ENCODE assay signal across 12 cellular contexts in genomic region chr7:27141591-27142561, GRCh38. TPM values are rescaled to one million over a fixed set of nuclear protein-coding genes. Genes with fewer than 3 reads are reported as not detected.
A peak's percentile ranks its signal among the peaks of the same experiment; 100 is the strongest.
DNase-seq lines count a peak whose midpoint lies in the region; ATAC-seq and TF ChIP-seq lines count a peak whose summit lies in the region.
"Had no signal": no experiment of that assay in that cellular context is flagged by ENCODE, and none has a peak within 500 bp of the region (broad histone marks: within the 10 kb centered on the region; RNA-seq: fewer than 3 reads in every experiment).

No MANE protein-coding gene starts in this region.

- H3K27ac ChIP-seq in left ventricle myocardium inferior (replicated peaks) (no peak overlapping the region), esophagus squamous epithelium (peak overlapping the region; percentile 92 to 97 (median 92))
- H3K27ac ChIP-seq: BLaER1 treated with 17β-estradiol and CSF1 and Interleukin-3, amounts not matched to agents 10 nM and 100 nM had no signal

- no peak for TF ChIP-seq POLR2A in esophagus squamous epithelium (IDR thresholded peaks at IDR 0.05)

- H3K4me3 ChIP-seq in left ventricle myocardium inferior (peak overlapping the region; percentile 64), esophagus squamous epithelium (peak overlapping the region; percentile 65 to 89 (median 74))
- H3K4me3 ChIP-seq: BLaER1 treated with 17β-estradiol and CSF1 and Interleukin-3, amounts not matched to agents 10 nM and 100 nM had no signal

- no peak overlapping the region for H3K27ac Mint-ChIP-seq in natural killer cell treated with Interleukin-12 subunit alpha and Interleukin-12 subunit beta and Interleukin-15 and Interleukin-18, amount 100 ng/mL, for 72 hours
- no peak overlapping the region for H3K27ac Mint-ChIP-seq in activated naive CD8-positive, alpha-beta T cell treated with anti-CD3 and anti-CD28 coated beads, Interleukin-2, amount 50 U/mL, for 24 hours

- ATAC-seq in Right ventricle myocardium superior (ENCODE audit: poor library complexity) (no peak), GM21619 (IDR thresholded peaks at IDR 0.05; ENCODE audit: unreplicated experiment) (no peak), HG02610 (IDR thresholded peaks at IDR 0.05; ENCODE audit: unreplicated experiment) (no peak)
- ATAC-seq in natural killer cell treated with Interleukin-12 subunit alpha and Interleukin-12 subunit beta and Interleukin-15 and Interleukin-18, amount 100 ng/mL, for 72 hours = no peak
- ATAC-seq in activated naive CD8-positive, alpha-beta T cell treated with anti-CD3 and anti-CD28 coated beads, Interleukin-2, amount 50 U/mL, for 24 hours = no peak

- no peaks in the 10 kb centered on the region for H3K36me3 ChIP-seq in left ventricle myocardium inferior
- H3K36me3 ChIP-seq in esophagus squamous epithelium = no peaks in the 10 kb centered on the region

- H3K27me3 ChIP-seq in left ventricle myocardium inferior (ENCODE audit: low read depth) (peaks cover 100% of the 10 kb centered on the region), esophagus squamous epithelium (peaks cover 0 to 79% (median 0%) of the 10 kb centered on the region in 4 donors)

- peaks cover 31 to 39% of the 10 kb centered on the region in 2 donors for H3K27me3 Mint-ChIP-seq in natural killer cell treated with Interleukin-12 subunit alpha and Interleukin-12 subunit beta and Interleukin-15 and Interleukin-18, amount 100 ng/mL, for 72 hours
- peaks cover 49% of the 10 kb centered on the region for H3K27me3 Mint-ChIP-seq in activated naive CD8-positive, alpha-beta T cell treated with anti-CD3 and anti-CD28 coated beads, Interleukin-2, amount 50 U/mL, for 24 hours

- peak overlapping the region; percentile 82 for H3K4me3 Mint-ChIP-seq in natural killer cell treated with Interleukin-12 subunit alpha and Interleukin-12 subunit beta and Interleukin-15 and Interleukin-18, amount 100 ng/mL, for 72 hours
- H3K4me3 Mint-ChIP-seq in activated naive CD8-positive, alpha-beta T cell treated with anti-CD3 and anti-CD28 coated beads, Interleukin-2, amount 50 U/mL, for 24 hours = no peak overlapping the region

- TF ChIP-seq CTCF in left ventricle myocardium inferior (IDR thresholded peaks at IDR 0.05; ENCODE audit: borderline replicate concordance) (no peak), esophagus squamous epithelium (IDR thresholded peaks at IDR 0.05) (peak in 2 of 6 experiments; percentile 11 to 41)

- no peaks in the 10 kb centered on the region for H3K9me3 ChIP-seq in left ventricle myocardium inferior (replicated peaks)
- H3K9me3 ChIP-seq in esophagus squamous epithelium = no peaks in the 10 kb centered on the region

- peaks cover 6 to 8% of the 10 kb centered on the region in 2 donors for H3K4me1 Mint-ChIP-seq in natural killer cell treated with Interleukin-12 subunit alpha and Interleukin-12 subunit beta and Interleukin-15 and Interleukin-18, amount 100 ng/mL, for 72 hours (ENCODE audit: low read depth in 2 of 2)
- H3K4me1 Mint-ChIP-seq in activated naive CD8-positive, alpha-beta T cell treated with anti-CD3 and anti-CD28 coated beads, Interleukin-2, amount 50 U/mL, for 24 hours = peaks cover 4% of the 10 kb centered on the region

- no peaks in the 10 kb centered on the region for H3K36me3 Mint-ChIP-seq in natural killer cell treated with Interleukin-12 subunit alpha and Interleukin-12 subunit beta and Interleukin-15 and Interleukin-18, amount 100 ng/mL, for 72 hours
- no peaks in the 10 kb centered on the region for H3K36me3 Mint-ChIP-seq in activated naive CD8-positive, alpha-beta T cell treated with anti-CD3 and anti-CD28 coated beads, Interleukin-2, amount 50 U/mL, for 24 hours (ENCODE audit: low read depth)

- 40 to 64% methylated on average over 30 to 31 of the region's 40 CpGs for WGBS in esophagus squamous epithelium, 2 donors

- no peaks in the 10 kb centered on the region for H3K9me3 Mint-ChIP-seq in natural killer cell treated with Interleukin-12 subunit alpha and Interleukin-12 subunit beta and Interleukin-15 and Interleukin-18, amount 100 ng/mL, for 72 hours
- no peaks in the 10 kb centered on the region for H3K9me3 Mint-ChIP-seq in activated naive CD8-positive, alpha-beta T cell treated with anti-CD3 and anti-CD28 coated beads, Interleukin-2, amount 50 U/mL, for 24 hours

- DNase-seq in left ventricle myocardium inferior (no peak), Right ventricle myocardium superior (no peak), esophagus squamous epithelium (lab: John Stamatoyannopoulos, UW) (no peak)
- DNase-seq in natural killer cell treated with Interleukin-12 subunit alpha and Interleukin-12 subunit beta and Interleukin-15 and Interleukin-18, amount 100 ng/mL, for 72 hours (ENCODE audit: low spot score) = no peak
- no peak for DNase-seq in effector CD8-positive, alpha-beta T cell (lab: John Stamatoyannopoulos, UW)
- no peak for DNase-seq in activated naive CD8-positive, alpha-beta T cell treated with anti-CD3 and anti-CD28 coated beads, Interleukin-2, amount 50 U/mL, for 24 hours
- DNase-seq: amygdala, NCI-H2029 had no signal

- intact Hi-C loops in left ventricle myocardium inferior (cut with micrococcal nuclease) = no loop called here
- intact Hi-C loops in Right ventricle myocardium superior (cut with DNase I) = no loop called here
- intact Hi-C loops in esophagus squamous epithelium (cut with DNase I) = loop anchor here (5.0 kb wide), 1 partner anchor 285 kb away; no protein-coding TSS in a partner anchor

- H3K4me1 ChIP-seq in left ventricle myocardium inferior (peaks cover 37% of the 10 kb centered on the region), esophagus squamous epithelium (peaks cover 0 to 50% (median 1%) of the 10 kb centered on the region in 3 donors)

RNA-seq across cellular contexts. Expression of gene HOXA5, which starts 1.6 kb away (rescaled TPM):
- total RNA-seq in left ventricle myocardium inferior (not detected), Right ventricle myocardium superior (0.62 TPM), esophagus squamous epithelium (1 to 10 TPM; 3.6 to 8.2 (median 6.8) TPM)
- under 1 TPM; 0.33 to 0.64 TPM for total RNA-seq in natural killer cell treated with Interleukin-12 subunit alpha and Interleukin-12 subunit beta and Interleukin-15 and Interleukin-18, amount 100 ng/mL, for 72 hours

RNA-seq across cellular contexts. Expression of gene HOXA6, which starts 5.7 kb away (rescaled TPM):
- total RNA-seq in left ventricle myocardium inferior (not detected), Right ventricle myocardium superior (not detected), esophagus squamous epithelium (1 to 10 TPM in 1 of 4 donors, under 1 TPM in 1, not detected in 2; 0.26 to 1.3 TPM)
- total RNA-seq in natural killer cell treated with Interleukin-12 subunit alpha and Interleukin-12 subunit beta and Interleukin-15 and Interleukin-18, amount 100 ng/mL, for 72 hours = under 1 TPM in 1 of 2 donors, not detected in 1; 0.81 TPM
- total RNA-seq: mononuclear cell had no signal

RNA-seq across cellular contexts. Expression of gene HOXA3, which starts 10.5 kb away (rescaled TPM):
- not detected for total RNA-seq in left ventricle myocardium inferior
- total RNA-seq in Right ventricle myocardium superior = 0.35 TPM
- 1 to 10 TPM; 3.6 to 8.7 (median 6.6) TPM for total RNA-seq in esophagus squamous epithelium
- total RNA-seq in natural killer cell treated with Interleukin-12 subunit alpha and Interleukin-12 subunit beta and Interleukin-15 and Interleukin-18, amount 100 ng/mL, for 72 hours = not detected

RNA-seq across cellular contexts. Expression of gene HOXA4, which starts 11.3 kb away (rescaled TPM):
- not detected for total RNA-seq in left ventricle myocardium inferior
- 0.97 TPM for total RNA-seq in Right ventricle myocardium superior
- 1 to 10 TPM; 2.9 to 6.7 (median 4.1) TPM for total RNA-seq in esophagus squamous epithelium
- under 1 TPM in 1 of 2 donors, not detected in 1; 0.55 TPM for total RNA-seq in natural killer cell treated with Interleukin-12 subunit alpha and Interleukin-12 subunit beta and Interleukin-15 and Interleukin-18, amount 100 ng/mL, for 72 hours
- total RNA-seq: mononuclear cell had no signal

RNA-seq across cellular contexts. Expression of gene HOXA7, which starts 14.6 kb away (rescaled TPM):
- 0.36 TPM for total RNA-seq in left ventricle myocardium inferior
- not detected for total RNA-seq in Right ventricle myocardium superior
- under 1 TPM; 0.23 to 0.76 (median 0.48) TPM for total RNA-seq in esophagus squamous epithelium
- total RNA-seq in natural killer cell treated with Interleukin-12 subunit alpha and Interleukin-12 subunit beta and Interleukin-15 and Interleukin-18, amount 100 ng/mL, for 72 hours = under 1 TPM in 1 of 2 donors, not detected in 1; 0.20 TPM
